18 cellular contexts compared by ENCODE assay signal in the genomic region with DNA sequence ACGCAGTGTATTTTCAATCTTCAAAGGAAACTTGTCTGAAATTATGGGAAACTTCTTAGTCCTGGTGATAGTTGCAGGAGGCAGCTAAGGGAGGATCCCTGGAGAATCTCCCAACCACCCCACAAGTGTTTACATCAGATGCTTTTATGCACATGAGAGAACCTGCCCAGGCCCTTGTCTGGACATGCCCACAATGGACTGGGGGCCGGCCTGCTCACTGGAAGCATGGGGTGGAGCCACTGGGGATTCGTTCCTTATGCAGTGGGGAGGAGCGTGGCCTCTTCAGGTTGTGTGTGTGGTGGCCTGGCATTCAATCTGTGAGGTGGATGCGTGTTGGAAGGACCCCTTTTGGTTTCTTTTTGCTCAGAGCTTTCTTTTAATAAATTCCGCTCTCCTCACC.
"Had no signal": no experiment of that assay in that cellular context is flagged by ENCODE, and none has a peak within 500 bp of the region (broad histone marks: within the 10 kb centered on the region; RNA-seq: fewer than 3 reads in every experiment).

No MANE protein-coding gene starts in this region.

- H3K4me1 Mint-ChIP-seq: activated T-helper 17 cell treated with anti-CD3 and anti-CD28 coated beads, Interleukin-2, amount 50 U/mL, for 72 hours; mesothelial cell of epicardium; neural progenitor cell had no signal

- H3K4me3 ChIP-seq: lower lobe of right lung, neural progenitor cell, thyroid gland had no signal

- DNase-seq: activated CD4-positive, CD25-positive, alpha-beta regulatory T cell treated with anti-CD3 and anti-CD28 coated beads, Interleukin-2, amount 50 U/mL, for 72 hours; activated naive CD4-positive, alpha-beta T cell treated with Interleukin-2 at 50 U/mL for 16 hours; activated T-cell treated with anti-CD3 and anti-CD28 coated beads for 4 hours; anterior cingulate cortex; effector memory CD8-positive, alpha-beta T cell; left colon; lower lobe of right lung; retina; stimulated activated CD4-positive, alpha-beta T cell treated with anti-CD3 and anti-CD28 coated beads, Interleukin-2, amount 100 ng/mL, for 48 hours; stimulated activated naive B cell treated with anti-CD40 and anti-IgM and Interleukin-4, amounts not matched to agents 10 μg/mL and 1 μg/mL and 100 μg/mL, for 72 hours; T-helper 9 cell; thyroid gland had no signal

- H3K36me3 Mint-ChIP-seq: mesothelial cell of epicardium, neural progenitor cell had no signal

- H3K27me3 Mint-ChIP-seq: activated T-helper 17 cell treated with anti-CD3 and anti-CD28 coated beads, Interleukin-2, amount 50 U/mL, for 72 hours; dendritic cell treated with granulocyte-macrophage colony-stimulating factor and Interleukin-4, amounts not matched to agents 40 ng/mL and 50 ng/mL, for 4 days; effector memory CD8-positive, alpha-beta T cell had no signal

- H3K27ac Mint-ChIP-seq: activated T-helper 17 cell treated with anti-CD3 and anti-CD28 coated beads, Interleukin-2, amount 50 U/mL, for 72 hours; dendritic cell treated with granulocyte-macrophage colony-stimulating factor and Interleukin-4, amounts not matched to agents 40 ng/mL and 50 ng/mL, for 4 days; effector memory CD8-positive, alpha-beta T cell; mesothelial cell of epicardium; neural progenitor cell; stimulated activated naive B cell treated with anti-CD40 and anti-IgM and Interleukin-4, amounts not matched to agents 10 μg/mL and 1 μg/mL and 100 μg/mL, for 72 hours had no signal

- H3K27ac ChIP-seq: epithelial cell of prostate, lower lobe of right lung, neural progenitor cell, parathyroid adenoma, thyroid gland had no signal

- H3K27me3 ChIP-seq: neural progenitor cell, thyroid gland had no signal

- ATAC-seq: activated T-helper 17 cell treated with anti-CD3 and anti-CD28 coated beads, Interleukin-2, amount 50 U/mL, for 72 hours; effector memory CD8-positive, alpha-beta T cell; left colon; lower lobe of right lung; stimulated activated naive B cell treated with anti-CD40 and anti-IgM and Interleukin-4, amounts not matched to agents 10 μg/mL and 1 μg/mL and 100 μg/mL, for 72 hours had no signal

- H3K36me3 ChIP-seq: lower lobe of right lung, neural progenitor cell, thyroid gland had no signal

- H3K9me3 Mint-ChIP-seq: activated T-helper 17 cell treated with anti-CD3 and anti-CD28 coated beads, Interleukin-2, amount 50 U/mL, for 72 hours; dendritic cell treated with granulocyte-macrophage colony-stimulating factor and Interleukin-4, amounts not matched to agents 40 ng/mL and 50 ng/mL, for 4 days; effector memory CD8-positive, alpha-beta T cell had no signal

- H3K4me3 Mint-ChIP-seq: activated T-helper 17 cell treated with anti-CD3 and anti-CD28 coated beads, Interleukin-2, amount 50 U/mL, for 72 hours; dendritic cell treated with granulocyte-macrophage colony-stimulating factor and Interleukin-4, amounts not matched to agents 40 ng/mL and 50 ng/mL, for 4 days; effector memory CD8-positive, alpha-beta T cell; mesothelial cell of epicardium; neural progenitor cell; stimulated activated naive B cell treated with anti-CD40 and anti-IgM and Interleukin-4, amounts not matched to agents 10 μg/mL and 1 μg/mL and 100 μg/mL, for 72 hours had no signal
